9 cellular contexts compared by ENCODE assay signal in the genomic region with DNA sequence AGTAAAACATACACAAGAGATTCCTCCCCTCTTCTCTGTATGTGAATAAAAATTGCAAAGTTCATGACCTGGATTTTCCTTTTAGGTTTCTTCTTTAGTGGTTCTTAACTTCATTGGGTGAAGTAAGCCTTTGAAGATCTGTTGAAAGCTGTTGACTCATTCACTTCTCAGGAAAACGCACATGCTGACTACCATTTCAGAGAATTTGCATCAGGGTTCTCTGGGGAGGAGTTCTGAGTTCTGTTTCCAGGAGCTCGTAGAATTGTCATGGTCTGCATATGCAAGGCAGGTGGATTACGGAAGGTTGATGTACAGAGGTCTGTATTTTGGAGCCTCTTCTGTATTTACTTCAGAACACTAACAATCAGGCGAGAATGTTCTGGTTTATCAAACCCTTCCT. TPM values are rescaled to one million over a fixed set of nuclear protein-coding genes. Genes with fewer than 3 reads are reported as not detected.
DNase-seq lines count a peak whose midpoint lies in the region; ATAC-seq lines count a peak whose summit lies in the region.
"Had no signal": no experiment of that assay in that cellular context is flagged by ENCODE, and none has a peak within 500 bp of the region (broad histone marks: within the 10 kb centered on the region; RNA-seq: fewer than 3 reads in every experiment).

No MANE protein-coding gene starts in this region.

- no peak for ATAC-seq in GM18870 (IDR thresholded peaks at IDR 0.05; ENCODE audit: unreplicated experiment)

- DNase-seq in ELF-1 (ENCODE audit: low read depth, low spot score) (peak; percentile 8), renal cortical epithelial cell (ENCODE audit: low read depth) (peak; percentile 59), NCI-H2029 treated with DMSO at 0.1 percent for 48 hours (lab: John Stamatoyannopoulos, UW) (no peak), NCI-H748 treated with DMSO at 0.1 percent for 48 hours (lab: John Stamatoyannopoulos, UW) (no peak), NCI-H1417 treated with DMSO at 0.1 percent for 48 hours (lab: John Stamatoyannopoulos, UW) (no peak)
- peak; percentile 66 for DNase-seq in activated naive CD8-positive, alpha-beta T cell treated with anti-CD3 and anti-CD28 coated beads for 36 hours

- peak overlapping the region; percentile 14 for H3K27ac ChIP-seq in KOPT-K1 (ENCODE audit: low read depth, low read length, poor library complexity, severe bottlenecking)
- H3K27ac ChIP-seq: KMS-11 had no signal

- H3K27ac Mint-ChIP-seq in activated naive CD8-positive, alpha-beta T cell treated with anti-CD3 and anti-CD28 coated beads for 36 hours = peak overlapping the region; percentile 79

- peaks cover 40% of the 10 kb centered on the region for H3K4me1 Mint-ChIP-seq in activated naive CD8-positive, alpha-beta T cell treated with anti-CD3 and anti-CD28 coated beads for 36 hours

- no peaks in the 10 kb centered on the region for H3K36me3 ChIP-seq in KOPT-K1 (ENCODE audit: insufficient read depth, low read length)

- H3K4me3 Mint-ChIP-seq in activated naive CD8-positive, alpha-beta T cell treated with anti-CD3 and anti-CD28 coated beads for 36 hours = no peak overlapping the region

- H3K27me3 Mint-ChIP-seq in activated naive CD8-positive, alpha-beta T cell treated with anti-CD3 and anti-CD28 coated beads for 36 hours = peaks cover 73% of the 10 kb centered on the region

- peaks cover 13% of the 10 kb centered on the region for H3K9me3 ChIP-seq in KOPT-K1 (ENCODE audit: insufficient read depth, low read length, poor library complexity, severe bottlenecking)

- no peaks in the 10 kb centered on the region for H3K9me3 Mint-ChIP-seq in activated naive CD8-positive, alpha-beta T cell treated with anti-CD3 and anti-CD28 coated beads for 36 hours

- no peaks in the 10 kb centered on the region for H3K36me3 Mint-ChIP-seq in activated naive CD8-positive, alpha-beta T cell treated with anti-CD3 and anti-CD28 coated beads for 36 hours

RNA-seq across cellular contexts. Expression of gene SLC26A4, which starts 1.0 kb away (rescaled TPM):
- total RNA-seq in activated naive CD8-positive, alpha-beta T cell treated with anti-CD3 and anti-CD28 coated beads for 36 hours = 1 to 10 TPM in 1 of 2 experiments, under 1 TPM in 1; 0.82 to 1.2 TPM
- 0.10 and 0.87 TPM in 2 replicates for total RNA-seq in renal cortical epithelial cell

Comparison
In these comparisons a context has a peak if more than half of its experiments do, and no peak if none do; other contexts are left out.
1. DNase-seq: peak in ELF-1 (single experiment), activated naive CD8-positive, alpha-beta T cell treated with anti-CD3 and anti-CD28 coated beads for 36 hours (single experiment) and renal cortical epithelial cell (single experiment); none in NCI-H2029 treated with DMSO at 0.1 percent for 48 hours (single experiment), NCI-H748 treated with DMSO at 0.1 percent for 48 hours (single experiment) and NCI-H1417 treated with DMSO at 0.1 percent for 48 hours (single experiment).